Comparison of ENCODE assay signal across 13 cellular contexts in genomic region chr6:1382331-1382882, GRCh38. TPM values are rescaled to one million over a fixed set of nuclear protein-coding genes. Genes with fewer than 3 reads are reported as not detected.
DNase-seq lines count a peak whose midpoint lies in the region; ATAC-seq, FAIRE-seq and TF ChIP-seq lines count a peak whose summit lies in the region.
"Had no signal": no experiment of that assay in that cellular context is flagged by ENCODE, and none has a peak within 500 bp of the region (broad histone marks: within the 10 kb centered on the region; RNA-seq: fewer than 3 reads in every experiment).

No MANE protein-coding gene starts in this region.

- peaks cover 3% of the 10 kb centered on the region for H3K36me3 Mint-ChIP-seq in T-helper 2 cell treated with Interferon-gamma antibody and Interleukin-4, amounts not matched to agents 5 μg/mL and 100 μg/mL, for 36 hours (ENCODE audit: low read depth)

- no peak for TF ChIP-seq CTCF in Panc1 (IDR thresholded peaks at IDR 0.05)
- TF ChIP-seq CTCF in foreskin fibroblast (IDR thresholded peaks at IDR 0.05; ENCODE audit: low read depth, low read length), result no peak
- no peak for TF ChIP-seq CTCF in uterus (IDR thresholded peaks at IDR 0.05)

- H3K4me3 ChIP-seq in Panc1 (ENCODE audit: low read depth in 2 of 2, low read length in 2 of 2) (peak overlapping the region; percentile 46 to 49; a peak in 2 of 4 replicates), foreskin fibroblast (ENCODE audit: low read depth in 1 of 2, low read length in 2 of 2) (peak overlapping the region; percentile 29 to 47), uterus (no peak overlapping the region)

- H3K9me3 ChIP-seq in Panc1 (ENCODE audit: control insufficient read depth, insufficient read depth, low read depth, low read length) (no peaks in the 10 kb centered on the region), uterus (no peaks in the 10 kb centered on the region)

- peaks cover 75% of the 10 kb centered on the region for H3K27me3 Mint-ChIP-seq in T-helper 2 cell treated with Interferon-gamma antibody and Interleukin-4, amounts not matched to agents 5 μg/mL and 100 μg/mL, for 36 hours (ENCODE audit: low read depth)

- H3K4me1 ChIP-seq in Panc1 (ENCODE audit: control insufficient read depth, insufficient read depth, low read length) (peaks cover 10% of the 10 kb centered on the region), uterus (peaks cover 0 to 27% of the 10 kb centered on the region in 2 donors)

- no TSS peak for BruUV-seq in Panc1 (replicated peaks; lab: Mats Ljungman, UMichigan)

- in situ Hi-C loops in Panc1 (cut with HindIII; ENCODE audit: low pct_unique_long_range_greater_than_20kb, low sequenced_read_pairs), result no loop called here

- no peak overlapping the region for H3K27ac ChIP-seq in Panc1 (ENCODE audit: low read length)
- no peak overlapping the region for H3K27ac ChIP-seq in uterus
- H3K27ac ChIP-seq: HL-60 had no signal

- TF ChIP-seq POLR2A in uterus (IDR thresholded peaks at IDR 0.05), result no peak

- H3K36me3 ChIP-seq in Panc1 (ENCODE audit: control insufficient read depth, insufficient read depth, low read length), result no peaks in the 10 kb centered on the region
- no peaks in the 10 kb centered on the region for H3K36me3 ChIP-seq in uterus

- H3K27me3 ChIP-seq in Panc1 (ENCODE audit: control insufficient read depth, insufficient read depth, low read length) (no peaks in the 10 kb centered on the region), uterus (peaks cover 18 to 80% of the 10 kb centered on the region in 2 donors)

- H3K4me3 Mint-ChIP-seq in T-helper 2 cell treated with Interferon-gamma antibody and Interleukin-4, amounts not matched to agents 5 μg/mL and 100 μg/mL, for 36 hours, result no peak overlapping the region
- H3K4me3 Mint-ChIP-seq: activated CD8-positive, alpha-beta T cell treated with anti-CD3 and anti-CD28 coated beads, Interleukin-2, amount 10 ng/mL, durations not matched to agents 7 days and 5 days had no signal

- intact Hi-C loops in Panc1 (cut with micrococcal nuclease; ENCODE audit: unreplicated experiment), result loop anchor here (5.0 kb wide), 1 partner anchor 585 kb away; no protein-coding TSS in a partner anchor
- intact Hi-C loops in uterus (cut with DNase I; ENCODE audit: low total_unique reads), result no loop called here

- H3K4me1 Mint-ChIP-seq in T-helper 2 cell treated with Interferon-gamma antibody and Interleukin-4, amounts not matched to agents 5 μg/mL and 100 μg/mL, for 36 hours (ENCODE audit: low read depth), result peaks cover 22% of the 10 kb centered on the region

- POLR2A ChIA-PET in Panc1 (lab: Charles Lee), result no interaction called here

- H3K9me3 Mint-ChIP-seq in T-helper 2 cell treated with Interferon-gamma antibody and Interleukin-4, amounts not matched to agents 5 μg/mL and 100 μg/mL, for 36 hours, result no peaks in the 10 kb centered on the region

- H3K27ac Mint-ChIP-seq in T-helper 2 cell treated with Interferon-gamma antibody and Interleukin-4, amounts not matched to agents 5 μg/mL and 100 μg/mL, for 36 hours, result no peak overlapping the region
- H3K27ac Mint-ChIP-seq: activated CD8-positive, alpha-beta T cell treated with anti-CD3 and anti-CD28 coated beads, Interleukin-2, amount 10 ng/mL, durations not matched to agents 7 days and 5 days had no signal

- CTCF ChIA-PET in Panc1 (lab: Charles Lee), result no interaction called here

- peak; percentile 27; the same call in 1 of the 2 replicates for ATAC-seq in Panc1

- DNase-seq in ELF-1 (ENCODE audit: low read depth, low spot score) (peak; percentile 52), Panc1 (ENCODE audit: low read depth, low spot score) (no peak), foreskin fibroblast (peak in 1 of 2 donors; percentile 53), retina (peak; percentile 54), SHP77 (lab: John Stamatoyannopoulos, UW) (no peak), uterus (no peak), RCC 7860 (ENCODE audit: low spot score) (no peak)
- no peak for DNase-seq in T-helper 2 cell treated with Interferon-gamma antibody and Interleukin-4, amounts not matched to agents 5 μg/mL and 100 μg/mL, for 36 hours (ENCODE audit: low spot score)
- DNase-seq: DMS153 had no signal

- no peak for FAIRE-seq in RCC 7860 (lab: Jason Lieb, UNC)

RNA-seq across cellular contexts. Expression of gene FOXF2, which starts 7.0 kb away (rescaled TPM):
- total RNA-seq in Panc1 (2021; ENCODE audit: unreplicated experiment) (12.7 TPM), uterus (not detected)
- polyA plus RNA-seq in Panc1 (2012; ENCODE audit: insufficient read length), result 9.5 TPM
- total RNA-seq: activated CD8-positive, alpha-beta T cell treated with anti-CD3 and anti-CD28 coated beads, Interleukin-2, amount 10 ng/mL, durations not matched to agents 7 days and 5 days; fibroblast of villous mesenchyme had no signal
- polyA plus RNA-seq: aorta had no signal

Comparison
In these comparisons a context has a peak if more than half of its experiments do, and no peak if none do; other contexts are left out.
1. DNase-seq: peak in ELF-1 (single experiment) and retina (single experiment); none in Panc1 (single experiment), SHP77 (0 of 2), uterus (0 of 2), RCC 7860 (single experiment) and T-helper 2 cell treated with Interferon-gamma antibody and Interleukin-4, amounts not matched to agents 5 μg/mL and 100 μg/mL, for 36 hours (single experiment).
2. H3K4me3 ChIP-seq: peak in Panc1 (2 of 2) and foreskin fibroblast (2 of 2); none in uterus (0 of 2).
3. RNA of gene FOXF2, which starts 7.0 kb away (total RNA-seq): 12.7 TPM in Panc1 (single experiment); not detected in uterus; every median in the first group is over 10 times any median in the second.